Comparison of ENCODE assay signal across 26 cellular contexts in genomic region chr2:205848601-205849000, GRCh38.
DNase-seq lines count a peak whose midpoint lies in the region; ATAC-seq and TF ChIP-seq lines count a peak whose summit lies in the region.
"Had no signal": no experiment of that assay in that cellular context is flagged by ENCODE, and none has a peak within 500 bp of the region (broad histone marks: within the 10 kb centered on the region; RNA-seq: fewer than 3 reads in every experiment).

No MANE protein-coding gene starts in this region.

- peak; percentile 26 for ATAC-seq in left ventricle myocardium superior
- ATAC-seq in upper lobe of right lung: no peak
- ATAC-seq: A549; natural killer cell treated with Interleukin-12 subunit alpha and Interleukin-12 subunit beta and Interleukin-15 and Interleukin-18, amount 100 ng/mL, for 72 hours; pancreas; WTC11 had no signal

- no peaks in the 10 kb centered on the region for H3K27me3 ChIP-seq in upper lobe of right lung
- H3K27me3 ChIP-seq: pancreas, right atrium auricular region, stomach, transverse colon had no signal

- H3K36me3 ChIP-seq in upper lobe of right lung: no peaks in the 10 kb centered on the region
- H3K36me3 ChIP-seq: pancreas, right atrium auricular region, stomach, transverse colon had no signal

- DNase-seq in left ventricle myocardium superior (no peak), cardiac septum (ENCODE audit: low spot score) (no peak), cardiac fibroblast (ENCODE audit: low read depth in 2 of 2) (peak; percentile 21 to 30), iris pigment epithelial cell (ENCODE audit: low read depth) (peak; percentile 42), upper lobe of right lung (no peak)
- DNase-seq in activated naive CD4-positive, alpha-beta T cell treated with Interleukin-2 at 50 U/mL for 16 hours: no peak
- DNase-seq in activated CD4-positive, alpha-beta T cell treated with anti-CD3 and anti-CD28 coated beads, Interleukin-2, amount 50 U/mL, for 1 hour: no peak
- no peak for DNase-seq in activated effector memory CD4-positive, alpha-beta T cell treated with anti-CD3 and anti-CD28 coated beads, Interleukin-2, amount 50 U/mL, for 16 hours
- DNase-seq: activated CD4-positive, alpha-beta T cell treated with anti-CD3 and anti-CD28 coated beads, Interleukin-2, amount 50 U/mL, for 48 hours; glutamatergic neuron; H7; left cardiac atrium; NCI-H146; NCI-H2171; NCI-H526 treated with DMSO at 0.1 percent for 48 hours; pancreas; stimulated activated CD4-positive, alpha-beta T cell treated with anti-CD3 and anti-CD28 coated beads, Interleukin-15, amount 100 ng/mL, for 24 hours; stomach; T1000; transverse colon had no signal

- H3K4me1 ChIP-seq in upper lobe of right lung: no peaks in the 10 kb centered on the region
- H3K4me1 ChIP-seq: A549, transverse colon had no signal

- no peak overlapping the region for H3K4me3 ChIP-seq in cardiac fibroblast (replicated peaks in 1 of 2; ENCODE audit: low read depth in 2 of 2, low read length in 2 of 2)
- no peak overlapping the region for H3K4me3 ChIP-seq in upper lobe of right lung
- H3K4me3 ChIP-seq: A549, pancreas, right atrium auricular region, stomach, transverse colon had no signal

- H3K9me3 ChIP-seq in upper lobe of right lung: no peaks in the 10 kb centered on the region
- H3K9me3 ChIP-seq: A549, pancreas, right atrium auricular region, stomach, transverse colon had no signal

- intact Hi-C loops in left ventricle myocardium superior (cut with micrococcal nuclease): no loop called here
- intact Hi-C loops in cardiac septum (cut with DNase I): no loop called here
- intact Hi-C loops in upper lobe of right lung (cut with DNase I): no loop called here

- TF ChIP-seq CTCF in cardiac fibroblast (IDR thresholded peaks at IDR 0.05; ENCODE audit: low read depth, low read length): no peak
- TF ChIP-seq CTCF in upper lobe of right lung (IDR thresholded peaks at IDR 0.05): no peak

- no peak overlapping the region for H3K27ac ChIP-seq in upper lobe of right lung
- H3K27ac ChIP-seq: A549, C4-2B, epithelial cell of prostate, pancreas, right atrium auricular region, stomach, transverse colon had no signal

Comparison
In these comparisons a context has a peak if more than half of its experiments do, and no peak if none do; other contexts are left out.
1. DNase-seq: peak in cardiac fibroblast (2 of 2) and iris pigment epithelial cell (single experiment); none in left ventricle myocardium superior (single experiment), cardiac septum (single experiment), activated naive CD4-positive, alpha-beta T cell treated with Interleukin-2 at 50 U/mL for 16 hours (single experiment), activated CD4-positive, alpha-beta T cell treated with anti-CD3 and anti-CD28 coated beads, Interleukin-2, amount 50 U/mL, for 1 hour (single experiment), upper lobe of right lung (single experiment) and activated effector memory CD4-positive, alpha-beta T cell treated with anti-CD3 and anti-CD28 coated beads, Interleukin-2, amount 50 U/mL, for 16 hours (single experiment).